Comparison of ENCODE assay signal across 9 cellular contexts in genomic region chr2:64698668-64699444, GRCh38. TPM values are rescaled to one million over a fixed set of nuclear protein-coding genes. Genes with fewer than 3 reads are reported as not detected.
DNase-seq lines count a peak whose midpoint lies in the region; ATAC-seq and TF ChIP-seq lines count a peak whose summit lies in the region.
"Had no signal": no experiment of that assay in that cellular context is flagged by ENCODE, and none has a peak within 500 bp of the region (broad histone marks: within the 10 kb centered on the region; RNA-seq: fewer than 3 reads in every experiment).

No MANE protein-coding gene starts in this region.

- no peak overlapping the region for H3K4me3 Mint-ChIP-seq in type B pancreatic cell

- H3K36me3 Mint-ChIP-seq in type B pancreatic cell, result no peaks in the 10 kb centered on the region

- H3K27ac Mint-ChIP-seq in type B pancreatic cell, result no peak overlapping the region

- H3K27me3 ChIP-seq in GM06990 (replicated peaks; ENCODE audit: control insufficient read depth, insufficient read depth, low read length), result no peaks in the 10 kb centered on the region

- TF ChIP-seq CTCF in GM06990 (IDR thresholded peaks at IDR 0.05; ENCODE audit: insufficient read depth, low read length, poor library complexity, severe bottlenecking) (no peak), type B pancreatic cell (conservative IDR thresholded peaks at IDR 0.05) (no peak)

- H3K4me1 Mint-ChIP-seq in type B pancreatic cell (ENCODE audit: unreplicated experiment), result peaks cover 26% of the 10 kb centered on the region

- ATAC-seq in GM21528 (IDR thresholded peaks at IDR 0.05; ENCODE audit: low FRiP score, unreplicated experiment), result peak; percentile 79

- DNase-seq in GM06990 (ENCODE audit: extremely low read depth, insufficient read length) (peak; percentile 74), HS-5 (ENCODE audit: low read depth) (peak; percentile 81), dermis blood vessel endothelial cell (peak; percentile 89), NOMO-1 treated with dmso at 0.1 percent for 144 hours (lab: John Stamatoyannopoulos, UW; ENCODE audit: unreplicated experiment) (no peak), NCI-H82 (lab: John Stamatoyannopoulos, UW) (no peak), type B pancreatic cell (ENCODE audit: extremely low spot score, unreplicated experiment) (no peak)
- DNase-seq in stimulated activated naive CD4-positive, alpha-beta T cell treated with Interleukin-2 at 50 U/mL for 16 hours (lab: John Stamatoyannopoulos, UW), result no peak

- no peaks in the 10 kb centered on the region for H3K9me3 Mint-ChIP-seq in type B pancreatic cell

- peak overlapping the region; percentile 13; the same call in 1 of the 2 replicates for H3K4me3 ChIP-seq in GM06990 (replicated peaks; ENCODE audit: low read depth, low read length)
- H3K4me3 ChIP-seq: skin epidermis had no signal

- no peaks in the 10 kb centered on the region for H3K36me3 ChIP-seq in GM06990 (ENCODE audit: control insufficient read depth, insufficient read depth, low read length)

- no peaks in the 10 kb centered on the region for H3K27me3 Mint-ChIP-seq in type B pancreatic cell

RNA-seq across cellular contexts. Expression of gene SERTAD2, which starts 45.1 kb away (rescaled TPM):
- total RNA-seq in dermis blood vessel endothelial cell (6.6 and 9.5 TPM in 2 replicates), type B pancreatic cell (ENCODE audit: low replicate concordance) (19.2 and 26.2 TPM in 2 replicates)

Comparison
In these comparisons a context has a peak if more than half of its experiments do, and no peak if none do; other contexts are left out.
1. DNase-seq: peak in GM06990 (single experiment), HS-5 (single experiment) and dermis blood vessel endothelial cell (single experiment); none in stimulated activated naive CD4-positive, alpha-beta T cell treated with Interleukin-2 at 50 U/mL for 16 hours (single experiment), NOMO-1 treated with dmso at 0.1 percent for 144 hours (single experiment), NCI-H82 (single experiment) and type B pancreatic cell (single experiment).